In the genomic region with DNA sequence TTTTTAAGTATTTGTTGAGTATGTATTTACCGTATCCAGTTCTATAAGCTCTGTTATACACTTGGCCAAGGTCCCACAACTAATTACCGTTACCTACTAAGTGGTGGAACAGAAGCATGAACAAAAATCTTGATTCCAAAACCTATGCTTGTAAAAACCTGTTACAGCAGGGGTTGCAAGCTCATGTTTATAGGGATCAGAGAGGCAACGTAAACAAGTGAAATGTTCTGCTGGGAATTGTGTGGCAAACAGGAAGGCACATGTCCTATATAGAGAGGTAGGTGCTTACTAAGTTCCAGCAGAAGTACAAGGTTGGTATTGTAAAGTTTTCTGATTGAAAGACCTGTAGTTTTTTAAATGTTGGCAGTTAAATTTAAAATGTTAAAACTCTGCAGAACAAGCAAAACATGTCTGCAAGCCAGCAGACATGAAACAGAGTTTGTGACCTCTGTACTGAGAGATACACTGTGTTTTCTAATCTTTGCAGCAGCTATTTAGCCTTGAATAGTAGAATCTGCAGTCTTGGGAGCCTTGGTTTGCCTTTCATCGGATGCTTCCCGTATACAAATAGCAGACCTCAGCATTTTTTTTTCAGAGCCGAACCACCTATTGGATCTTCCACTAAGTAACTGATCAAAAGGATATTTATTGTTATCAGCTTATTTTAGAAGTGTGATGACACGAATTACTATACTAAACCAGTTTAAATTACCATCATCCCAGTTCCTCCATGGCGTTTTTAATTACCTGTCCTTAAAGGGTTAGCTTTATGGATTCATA, we compare ENCODE assay signal across 17 cellular contexts. TPM values are rescaled to one million over a fixed set of nuclear protein-coding genes. Genes with fewer than 3 reads are reported as not detected.
DNase-seq lines count a peak whose midpoint lies in the region; ATAC-seq and TF ChIP-seq lines count a peak whose summit lies in the region.
"Had no signal": no experiment of that assay in that cellular context is flagged by ENCODE, and none has a peak within 500 bp of the region (broad histone marks: within the 10 kb centered on the region; RNA-seq: fewer than 3 reads in every experiment).

No MANE protein-coding gene starts in this region.

- H3K4me1 ChIP-seq in right cardiac atrium (ENCODE audit: control insufficient read depth, insufficient read depth, low read length): peaks cover 17% of the 10 kb centered on the region
- peaks cover 2% of the 10 kb centered on the region for H3K4me1 ChIP-seq in mesenchymal stem cell (ENCODE audit: control insufficient read depth, insufficient read depth, low read depth, low read length)

- WGBS in right cardiac atrium: 62% methylated on average over 8 of the region's 8 CpGs
- 63% methylated on average over 5 of the region's 8 CpGs for WGBS in mesenchymal stem cell

- H2BK12ac ChIP-seq in mesenchymal stem cell (ENCODE audit: low read length in 2 of 2): no peak overlapping the region

- H2BK120ac ChIP-seq in mesenchymal stem cell (ENCODE audit: low read depth, low read length): no peak overlapping the region

- ATAC-seq in right cardiac atrium (no peak), left cardiac atrium (no peak), HG02870 (IDR thresholded peaks at IDR 0.05; ENCODE audit: unreplicated experiment) (no peak)
- ATAC-seq: lower lobe of right lung; naive thymus-derived CD4-positive, alpha-beta T cell had no signal

- no peaks in the 10 kb centered on the region for H3K9me3 ChIP-seq in right cardiac atrium (ENCODE audit: control insufficient read depth, low read length)
- no peaks in the 10 kb centered on the region for H3K9me3 ChIP-seq in mesenchymal stem cell (ENCODE audit: control insufficient read depth, low read length)
- H3K9me3 ChIP-seq: lower lobe of right lung, uterus had no signal

- H3K4me3 Mint-ChIP-seq in chondrocyte (ENCODE audit: unreplicated experiment): no peak overlapping the region
- H3K4me3 Mint-ChIP-seq: stimulated activated naive CD8-positive, alpha-beta T cell treated with anti-CD3 and anti-CD28 coated beads, Interleukin-15, Interleukin-2, amounts not matched to agents 100 ng/mL and 50 ng/mL, for 24 hours had no signal

- no peak overlapping the region for H2AK5ac ChIP-seq in mesenchymal stem cell (ENCODE audit: low read length, severe bottlenecking)

- DNase-seq in right cardiac atrium: no peak
- no peak for DNase-seq in left cardiac atrium
- DNase-seq in chondrocyte (ENCODE audit: low spot score): no peak
- DNase-seq in mesenchymal stem cell: peak; percentile 55
- no peak for DNase-seq in D341Med (ENCODE audit: low spot score)
- no peak for DNase-seq in activated CD4-positive, alpha-beta T cell treated with anti-CD3 and anti-CD28 coated beads for 1 hour
- DNase-seq in GM19238 (ENCODE audit: insufficient read length, low spot score): no peak
- DNase-seq: activated effector memory CD4-positive, alpha-beta T cell treated with Interleukin-2 at 50 U/mL for 16 hours; lower lobe of right lung; naive thymus-derived CD4-positive, alpha-beta T cell; NCI-H1436 treated with DMSO at 0.1 percent for 48 hours; NCI-H510A; SIG-M5; T-helper 2 cell; uterus had no signal

- peak overlapping the region; percentile 36 for H3K27ac ChIP-seq in right cardiac atrium (ENCODE audit: low read length)
- no peak overlapping the region for H3K27ac ChIP-seq in mesenchymal stem cell (ENCODE audit: low read length, poor library complexity, severe bottlenecking)

- H3K4me3 ChIP-seq in right cardiac atrium (ENCODE audit: low read length) (no peak overlapping the region), mesenchymal stem cell (ENCODE audit: insufficient read depth in 1 of 2, low read depth in 1 of 2, low read length in 2 of 2) (no peak overlapping the region)
- H3K4me3 ChIP-seq: lower lobe of right lung, uterus had no signal

- no peaks in the 10 kb centered on the region for H3K9me3 Mint-ChIP-seq in chondrocyte (ENCODE audit: low read depth)
- H3K9me3 Mint-ChIP-seq: naive thymus-derived CD4-positive, alpha-beta T cell; stimulated activated naive CD8-positive, alpha-beta T cell treated with anti-CD3 and anti-CD28 coated beads, Interleukin-15, Interleukin-2, amounts not matched to agents 100 ng/mL and 50 ng/mL, for 24 hours had no signal

- H2BK15ac ChIP-seq in mesenchymal stem cell (ENCODE audit: low read depth, poor library complexity, severe bottlenecking): no peak overlapping the region

- peaks cover 29 to 41% of the 10 kb centered on the region in 2 experiments for H3K36me3 ChIP-seq in mesenchymal stem cell (ENCODE audit: control insufficient read depth in 1 of 2, insufficient read depth in 2 of 2, low read depth in 1 of 2, low read length in 2 of 2)
- H3K36me3 ChIP-seq: uterus had no signal

- H2AFZ ChIP-seq in mesenchymal stem cell (ENCODE audit: low read depth, low read length): no peak overlapping the region

- peak overlapping the region in 1 of 2 experiments; percentile 26 for H3K4ac ChIP-seq in mesenchymal stem cell (ENCODE audit: low read depth in 1 of 2, low read length in 2 of 2)

- H3K4me1 Mint-ChIP-seq in chondrocyte (ENCODE audit: low read depth): peaks cover 20% of the 10 kb centered on the region

- H3K4me2 ChIP-seq in mesenchymal stem cell (ENCODE audit: low read length, poor library complexity, severe bottlenecking): no peak overlapping the region

- no peak overlapping the region for H3K23ac ChIP-seq in mesenchymal stem cell (ENCODE audit: low read length in 2 of 2)

- intact Hi-C loops in right cardiac atrium (cut with DNase I) (loop anchor here in 1 of 4 donors (2.0 kb wide), 1 partner anchor 43 kb away; no protein-coding TSS in a partner anchor), left cardiac atrium (cut with DNase I) (no loop called here)

- H3K18ac ChIP-seq in mesenchymal stem cell (ENCODE audit: low read depth in 1 of 2, low read length in 2 of 2): no peak overlapping the region

- peak overlapping the region; percentile 29 for H3K27ac Mint-ChIP-seq in chondrocyte (ENCODE audit: unreplicated experiment)
- H3K27ac Mint-ChIP-seq: stimulated activated naive CD8-positive, alpha-beta T cell treated with anti-CD3 and anti-CD28 coated beads, Interleukin-15, Interleukin-2, amounts not matched to agents 100 ng/mL and 50 ng/mL, for 24 hours had no signal

- TF ChIP-seq CTCF in chondrocyte (IDR thresholded peaks at IDR 0.05): no peak

- no peak overlapping the region for H4K91ac ChIP-seq in mesenchymal stem cell (ENCODE audit: low read length)

- H3K9ac ChIP-seq in mesenchymal stem cell (ENCODE audit: low read length): peak overlapping the region; percentile 66

- no peak overlapping the region for H2BK5ac ChIP-seq in mesenchymal stem cell (ENCODE audit: low read depth, low read length, poor library complexity, severe bottlenecking)

- H3K27me3 ChIP-seq in right cardiac atrium (ENCODE audit: control insufficient read depth, insufficient read depth) (no peaks in the 10 kb centered on the region), mesenchymal stem cell (ENCODE audit: control insufficient read depth in 1 of 2, insufficient read depth in 1 of 2, low read length in 2 of 2) (no peaks in the 10 kb centered on the region)
- H3K27me3 ChIP-seq: uterus had no signal

- H3K27me3 Mint-ChIP-seq in chondrocyte (ENCODE audit: low read depth): no peaks in the 10 kb centered on the region
- H3K27me3 Mint-ChIP-seq: naive thymus-derived CD4-positive, alpha-beta T cell; stimulated activated naive CD8-positive, alpha-beta T cell treated with anti-CD3 and anti-CD28 coated beads, Interleukin-15, Interleukin-2, amounts not matched to agents 100 ng/mL and 50 ng/mL, for 24 hours had no signal

- peaks cover 2% of the 10 kb centered on the region for H3K79me1 ChIP-seq in mesenchymal stem cell (replicated peaks; ENCODE audit: low read length, poor library complexity, severe bottlenecking)

- H3K14ac ChIP-seq in mesenchymal stem cell (ENCODE audit: low read length in 2 of 2): no peak overlapping the region

- H4K8ac ChIP-seq in mesenchymal stem cell (ENCODE audit: low read length): no peak overlapping the region

- H3K36me3 Mint-ChIP-seq in chondrocyte (ENCODE audit: low read depth): peaks cover 13% of the 10 kb centered on the region

RNA-seq across cellular contexts. Expression of gene IREB2, which starts 11.4 kb away (rescaled TPM):
- total RNA-seq in right cardiac atrium: 10 to 100 TPM; 25.4 to 35.0 (median 29.1) TPM
- polyA plus RNA-seq in right cardiac atrium: 7.9 TPM
- total RNA-seq in left cardiac atrium: 10 to 100 TPM; 29.5 to 31.0 TPM
- total RNA-seq in chondrocyte: 54.0 to 56.1 TPM (median 54.3 TPM) in 3 replicates
- 22.3 TPM for polyA plus RNA-seq in mesenchymal stem cell (2013, experiment 1 of 2)
- polyA plus RNA-seq in mesenchymal stem cell (2013, experiment 2 of 2): 21.7 TPM

RNA-seq across cellular contexts. Expression of gene HYKK, which starts 58.0 kb away (rescaled TPM):
- total RNA-seq in right cardiac atrium: 10 to 100 TPM in 2 of 4 donors, 1 to 10 TPM in 2; 6.2 to 11.0 (median 9.1) TPM
- 4.9 TPM for polyA plus RNA-seq in right cardiac atrium
- 1 to 10 TPM; 5.5 to 7.1 TPM for total RNA-seq in left cardiac atrium
- 2.7 to 5.9 TPM (median 3.6 TPM) in 3 replicates for total RNA-seq in chondrocyte
- 1.6 TPM for polyA plus RNA-seq in mesenchymal stem cell (2013, experiment 1 of 2)
- polyA plus RNA-seq in mesenchymal stem cell (2013, experiment 2 of 2): 2.0 TPM
